Comparison of ENCODE assay signal across 23 cellular contexts in genomic region chr13:32731074-32731473, GRCh38.
DNase-seq lines count a peak whose midpoint lies in the region; ATAC-seq and TF ChIP-seq lines count a peak whose summit lies in the region.
"Had no signal": no experiment of that assay in that cellular context is flagged by ENCODE, and none has a peak within 500 bp of the region (broad histone marks: within the 10 kb centered on the region; RNA-seq: fewer than 3 reads in every experiment).

No MANE protein-coding gene starts in this region.

- no peak for DNase-seq in activated naive CD4-positive, alpha-beta T cell treated with Interleukin-2 at 50 U/mL for 16 hours
- no peak for DNase-seq in activated naive CD8-positive, alpha-beta T cell treated with anti-CD3 and anti-CD28 coated beads, Interleukin-2, amount 50 U/mL, for 24 hours
- DNase-seq in mesenchymal stem cell (no peak), vagina (ENCODE audit: extremely low spot score in 2 of 2) (no peak), GM10266 (ENCODE audit: extremely low spot score) (no peak)
- no peak for DNase-seq in activated T-cell treated with anti-CD3 and anti-CD28 coated beads, Interleukin-2, amount 50 U/mL, for 24 hours
- no peak for DNase-seq in central memory CD4-positive, alpha-beta T cell
- DNase-seq: 8988T; activated T-cell treated with anti-CD3 and anti-CD28 coated beads, Interleukin-2, amount 50 U/mL, for 4 hours; DMS 273 treated with DMSO at 0.1 percent for 48 hours; GDM1; kidney; NCI-H187; NCI-H2227 treated with DMSO at 0.1 percent for 48 hours; spleen had no signal

- no peaks in the 10 kb centered on the region for H3K4me1 ChIP-seq in mesenchymal stem cell (ENCODE audit: control insufficient read depth, insufficient read depth, low read depth, low read length)
- peaks cover 28% of the 10 kb centered on the region for H3K4me1 ChIP-seq in vagina

- H3K14ac ChIP-seq in mesenchymal stem cell (ENCODE audit: low read length in 2 of 2) = no peak overlapping the region

- ATAC-seq in activated naive CD8-positive, alpha-beta T cell treated with anti-CD3 and anti-CD28 coated beads, Interleukin-2, amount 50 U/mL, for 24 hours = no peak
- ATAC-seq: GM12878 had no signal

- H2BK12ac ChIP-seq in mesenchymal stem cell (ENCODE audit: low read length in 2 of 2) = no peak overlapping the region

- no peak overlapping the region for H2BK120ac ChIP-seq in mesenchymal stem cell (ENCODE audit: low read depth, low read length)

- H3K4me2 ChIP-seq in mesenchymal stem cell (ENCODE audit: low read length, poor library complexity, severe bottlenecking) = no peak overlapping the region
- H3K4me2 ChIP-seq: BLaER1 treated with 17β-estradiol and CSF1 and Interleukin-3, amounts not matched to agents 10 nM and 100 nM had no signal

- peaks cover 5% of the 10 kb centered on the region for H3K79me1 ChIP-seq in mesenchymal stem cell (replicated peaks; ENCODE audit: low read length, poor library complexity, severe bottlenecking)

- H3K23ac ChIP-seq in mesenchymal stem cell (ENCODE audit: low read length in 2 of 2) = no peak overlapping the region

- TF ChIP-seq POLR2A in vagina (IDR thresholded peaks at IDR 0.05) = no peak

- TF ChIP-seq CTCF in vagina (IDR thresholded peaks at IDR 0.05) = no peak
- no peak for TF ChIP-seq CTCF in GM10266 (IDR thresholded peaks at IDR 0.05; ENCODE audit: control insufficient read depth, insufficient read depth, low read depth, missing control alignments)

- H3K18ac ChIP-seq in mesenchymal stem cell (ENCODE audit: low read depth in 1 of 2, low read length in 2 of 2) = no peak overlapping the region

- peak overlapping the region; percentile 83 for H3K27ac Mint-ChIP-seq in activated naive CD4-positive, alpha-beta T cell treated with anti-CD3 and anti-CD28 coated beads, Interleukin-2, amount 50 U/mL, for 24 hours
- H3K27ac Mint-ChIP-seq in activated naive CD8-positive, alpha-beta T cell treated with anti-CD3 and anti-CD28 coated beads, Interleukin-2, amount 50 U/mL, for 24 hours = peak overlapping the region; percentile 57
- H3K27ac Mint-ChIP-seq in activated T-cell treated with anti-CD3 and anti-CD28 coated beads, Interleukin-2, amount 50 U/mL, for 24 hours = no peak overlapping the region
- H3K27ac Mint-ChIP-seq: dendritic cell treated with granulocyte-macrophage colony-stimulating factor and Interleukin-4, amounts not matched to agents 40 ng/mL and 50 ng/mL, for 4 days; IgD-negative memory B cell had no signal

- peak overlapping the region; percentile 1 for H3K4me3 Mint-ChIP-seq in activated naive CD4-positive, alpha-beta T cell treated with anti-CD3 and anti-CD28 coated beads, Interleukin-2, amount 50 U/mL, for 24 hours
- no peak overlapping the region for H3K4me3 Mint-ChIP-seq in activated naive CD8-positive, alpha-beta T cell treated with anti-CD3 and anti-CD28 coated beads, Interleukin-2, amount 50 U/mL, for 24 hours
- H3K4me3 Mint-ChIP-seq in activated T-cell treated with anti-CD3 and anti-CD28 coated beads, Interleukin-2, amount 50 U/mL, for 24 hours = no peak overlapping the region
- H3K4me3 Mint-ChIP-seq: activated CD8-positive, alpha-beta T cell treated with anti-CD3 and anti-CD28 coated beads for 36 hours; activated T-cell treated with anti-CD3 and anti-CD28 coated beads, Interleukin-2, amount 50 U/mL, for 4 hours; dendritic cell treated with granulocyte-macrophage colony-stimulating factor and Interleukin-4, amounts not matched to agents 40 ng/mL and 50 ng/mL, for 4 days; IgD-negative memory B cell; nephron had no signal

- no peaks in the 10 kb centered on the region for H3K27me3 Mint-ChIP-seq in activated naive CD4-positive, alpha-beta T cell treated with anti-CD3 and anti-CD28 coated beads, Interleukin-2, amount 50 U/mL, for 24 hours
- H3K27me3 Mint-ChIP-seq in activated naive CD8-positive, alpha-beta T cell treated with anti-CD3 and anti-CD28 coated beads, Interleukin-2, amount 50 U/mL, for 24 hours = no peaks in the 10 kb centered on the region
- H3K27me3 Mint-ChIP-seq in activated T-cell treated with anti-CD3 and anti-CD28 coated beads, Interleukin-2, amount 50 U/mL, for 24 hours = no peaks in the 10 kb centered on the region
- H3K27me3 Mint-ChIP-seq: activated CD8-positive, alpha-beta T cell treated with anti-CD3 and anti-CD28 coated beads for 36 hours; dendritic cell treated with granulocyte-macrophage colony-stimulating factor and Interleukin-4, amounts not matched to agents 40 ng/mL and 50 ng/mL, for 4 days; IgD-negative memory B cell had no signal

- no peaks in the 10 kb centered on the region for H3K9me3 Mint-ChIP-seq in activated naive CD4-positive, alpha-beta T cell treated with anti-CD3 and anti-CD28 coated beads, Interleukin-2, amount 50 U/mL, for 24 hours
- H3K9me3 Mint-ChIP-seq in activated naive CD8-positive, alpha-beta T cell treated with anti-CD3 and anti-CD28 coated beads, Interleukin-2, amount 50 U/mL, for 24 hours = no peaks in the 10 kb centered on the region
- H3K9me3 Mint-ChIP-seq in activated T-cell treated with anti-CD3 and anti-CD28 coated beads, Interleukin-2, amount 50 U/mL, for 24 hours = no peaks in the 10 kb centered on the region
- H3K9me3 Mint-ChIP-seq: activated CD8-positive, alpha-beta T cell treated with anti-CD3 and anti-CD28 coated beads for 36 hours; dendritic cell treated with granulocyte-macrophage colony-stimulating factor and Interleukin-4, amounts not matched to agents 40 ng/mL and 50 ng/mL, for 4 days; IgD-negative memory B cell had no signal

- peaks cover 11% of the 10 kb centered on the region for H3K36me3 Mint-ChIP-seq in activated naive CD4-positive, alpha-beta T cell treated with anti-CD3 and anti-CD28 coated beads, Interleukin-2, amount 50 U/mL, for 24 hours
- peaks cover 39% of the 10 kb centered on the region for H3K36me3 Mint-ChIP-seq in activated naive CD8-positive, alpha-beta T cell treated with anti-CD3 and anti-CD28 coated beads, Interleukin-2, amount 50 U/mL, for 24 hours (ENCODE audit: low read depth)
- H3K36me3 Mint-ChIP-seq in activated T-cell treated with anti-CD3 and anti-CD28 coated beads, Interleukin-2, amount 50 U/mL, for 24 hours (ENCODE audit: low read depth) = peaks cover 61% of the 10 kb centered on the region

- H4K91ac ChIP-seq in mesenchymal stem cell (ENCODE audit: low read length) = no peak overlapping the region

- H3K36me3 ChIP-seq in mesenchymal stem cell (ENCODE audit: control insufficient read depth in 1 of 2, insufficient read depth in 2 of 2, low read depth in 1 of 2, low read length in 2 of 2) (peaks cover 0 to 4% of the 10 kb centered on the region in 2 experiments), vagina (no peaks in the 10 kb centered on the region)
- H3K36me3 ChIP-seq: thoracic aorta had no signal

- H3K27me3 ChIP-seq in mesenchymal stem cell (ENCODE audit: control insufficient read depth in 1 of 2, insufficient read depth in 1 of 2, low read length in 2 of 2) = no peaks in the 10 kb centered on the region
- H3K27me3 ChIP-seq in vagina = no peaks in the 10 kb centered on the region
- H3K27me3 ChIP-seq: BLaER1 treated with 17β-estradiol and CSF1 and Interleukin-3, amounts not matched to agents 10 nM and 100 nM; spleen had no signal

- no peak overlapping the region for H2AK5ac ChIP-seq in mesenchymal stem cell (ENCODE audit: low read length, severe bottlenecking)

- H2AFZ ChIP-seq in mesenchymal stem cell (ENCODE audit: low read depth, low read length) = no peak overlapping the region

- H3K9ac ChIP-seq in mesenchymal stem cell (ENCODE audit: low read length) = peak overlapping the region; percentile 80
- H3K9ac ChIP-seq: BLaER1 treated with 17β-estradiol and CSF1 and Interleukin-3, amounts not matched to agents 10 nM and 100 nM had no signal

- H2BK15ac ChIP-seq in mesenchymal stem cell (ENCODE audit: low read depth, poor library complexity, severe bottlenecking) = no peak overlapping the region

- H3K4me1 Mint-ChIP-seq in activated naive CD4-positive, alpha-beta T cell treated with anti-CD3 and anti-CD28 coated beads, Interleukin-2, amount 50 U/mL, for 24 hours = peaks cover 80% of the 10 kb centered on the region
- peaks cover 41% of the 10 kb centered on the region for H3K4me1 Mint-ChIP-seq in activated naive CD8-positive, alpha-beta T cell treated with anti-CD3 and anti-CD28 coated beads, Interleukin-2, amount 50 U/mL, for 24 hours
- H3K4me1 Mint-ChIP-seq in activated T-cell treated with anti-CD3 and anti-CD28 coated beads, Interleukin-2, amount 50 U/mL, for 24 hours (ENCODE audit: low read depth) = peaks cover 50% of the 10 kb centered on the region

- no peaks in the 10 kb centered on the region for H3K9me3 ChIP-seq in mesenchymal stem cell (ENCODE audit: control insufficient read depth, low read length)
- no peaks in the 10 kb centered on the region for H3K9me3 ChIP-seq in vagina
- H3K9me3 ChIP-seq: thoracic aorta had no signal

- H3K4me3 ChIP-seq in mesenchymal stem cell (ENCODE audit: insufficient read depth in 1 of 2, low read depth in 1 of 2, low read length in 2 of 2) = no peak overlapping the region
- no peak overlapping the region for H3K4me3 ChIP-seq in vagina
- H3K4me3 ChIP-seq: BLaER1 treated with 17β-estradiol and CSF1 and Interleukin-3, amounts not matched to agents 10 nM and 100 nM; GM12878; spleen; thoracic aorta had no signal

- 100% methylated on average over 1 of the region's 3 CpGs for WGBS in mesenchymal stem cell

- no peak overlapping the region for H3K27ac ChIP-seq in mesenchymal stem cell (ENCODE audit: low read length, poor library complexity, severe bottlenecking)
- H3K27ac ChIP-seq in vagina = peak overlapping the region; percentile 32
- H3K27ac ChIP-seq: BLaER1 treated with 17β-estradiol and CSF1 and Interleukin-3, amounts not matched to agents 10 nM and 100 nM; spleen; thoracic aorta had no signal

- no peak overlapping the region for H2BK5ac ChIP-seq in mesenchymal stem cell (ENCODE audit: low read depth, low read length, poor library complexity, severe bottlenecking)

- H3K4ac ChIP-seq in mesenchymal stem cell (ENCODE audit: low read depth in 1 of 2, low read length in 2 of 2) = no peak overlapping the region

- H4K8ac ChIP-seq in mesenchymal stem cell (ENCODE audit: low read length) = no peak overlapping the region

- intact Hi-C loops in vagina (cut with DNase I) = no loop called here
